In genomic region chr12:24560192-24560591, GRCh38 we compare ENCODE assay signal across 15 cellular contexts.
A peak's percentile ranks its signal among the peaks of the same experiment; 100 is the strongest.
DNase-seq lines count a peak whose midpoint lies in the region; ATAC-seq and TF ChIP-seq lines count a peak whose summit lies in the region.
"Had no signal": no experiment of that assay in that cellular context is flagged by ENCODE, and none has a peak within 500 bp of the region (broad histone marks: within the 10 kb centered on the region; RNA-seq: fewer than 3 reads in every experiment).

No MANE protein-coding gene starts in this region.

- H3K4me1 ChIP-seq in gastroesophageal sphincter (peaks cover 0 to 33% (median 6%) of the 10 kb centered on the region in 3 donors), prostate gland (replicated peaks) (no peaks in the 10 kb centered on the region)

- CTCF ChIA-PET in WTC11 (lab: Charles Lee): no interaction called here

- H3K27ac ChIP-seq in gastroesophageal sphincter (peak overlapping the region in 3 of 4 donors; percentile 83 to 89 (median 85)), prostate gland (no peak overlapping the region)

- ATAC-seq in WTC11 (no peak), gastroesophageal sphincter (no peak), GM18520 (IDR thresholded peaks at IDR 0.05; ENCODE audit: unreplicated experiment) (no peak)
- ATAC-seq: activated CD4-positive, alpha-beta T cell treated with anti-CD3 and anti-CD28 coated beads for 36 hours had no signal

- H3K4me3 ChIP-seq in gastroesophageal sphincter (no peak overlapping the region), prostate gland (no peak overlapping the region), lower leg skin (ENCODE audit: low read depth, poor library complexity, severe bottlenecking) (no peak overlapping the region)

- H3K27me3 Mint-ChIP-seq in WTC11 (ENCODE audit: low read depth) (peaks cover 35% of the 10 kb centered on the region), progenitor cell of endocrine pancreas (peaks cover 15% of the 10 kb centered on the region)

- no peak for TF ChIP-seq EP300 in gastroesophageal sphincter (IDR thresholded peaks at IDR 0.05)

- DNase-seq in EH (ENCODE audit: low read depth) (peak; percentile 8), WTC11 (ENCODE audit: low spot score) (no peak), progenitor cell of endocrine pancreas (ENCODE audit: low spot score, unreplicated experiment) (no peak), GM13976 (ENCODE audit: low spot score) (no peak), prostate gland (ENCODE audit: low spot score) (no peak), lower leg skin (ENCODE audit: low spot score in 2 of 2) (no peak)
- DNase-seq: activated CD4-positive, alpha-beta T cell treated with anti-CD3 and anti-CD28 coated beads for 36 hours; activated T-cell treated with anti-CD3 and anti-CD28 coated beads, Interleukin-2, amount 50 U/mL, for 1 hour; DMS153; NCI-H1092 treated with DMSO at 0.1 percent for 48 hours; NCI-H345; stimulated activated CD4-positive, alpha-beta T cell treated with anti-CD3 and anti-CD28 coated beads, Interleukin-12 subunit alpha, Interleukin-12 subunit beta, amount 100 ng/mL, for 4 hours; SW 1271 had no signal

- H3K4me3 Mint-ChIP-seq in WTC11 (peak overlapping the region; percentile 94; the same call in 1 of the 2 replicates), progenitor cell of endocrine pancreas (ENCODE audit: low read depth) (peak overlapping the region; percentile 95)
- H3K4me3 Mint-ChIP-seq: activated CD4-positive, alpha-beta T cell treated with anti-CD3 and anti-CD28 coated beads for 36 hours had no signal

- in situ Hi-C loops in GM13976 (cut with MboI; ENCODE audit: low sequenced_read_pairs, unreplicated experiment): no loop called here

- H3K4me1 Mint-ChIP-seq in WTC11 (peaks cover 51% of the 10 kb centered on the region), progenitor cell of endocrine pancreas (ENCODE audit: low read depth) (peaks cover 29% of the 10 kb centered on the region)

- H3K9me3 ChIP-seq in gastroesophageal sphincter (no peaks in the 10 kb centered on the region), prostate gland (no peaks in the 10 kb centered on the region)

- H3K27ac Mint-ChIP-seq in WTC11: no peak overlapping the region
- no peak overlapping the region for H3K27ac Mint-ChIP-seq in progenitor cell of endocrine pancreas
- H3K27ac Mint-ChIP-seq: activated CD4-positive, alpha-beta T cell treated with anti-CD3 and anti-CD28 coated beads for 36 hours had no signal

- no peaks in the 10 kb centered on the region for H3K36me3 ChIP-seq in gastroesophageal sphincter
- no peaks in the 10 kb centered on the region for H3K36me3 ChIP-seq in prostate gland

- H3K36me3 Mint-ChIP-seq in WTC11 (no peaks in the 10 kb centered on the region), progenitor cell of endocrine pancreas (ENCODE audit: insufficient read depth) (no peaks in the 10 kb centered on the region)

- TF ChIP-seq POLR2A in gastroesophageal sphincter (IDR thresholded peaks at IDR 0.05): no peak
- TF ChIP-seq POLR2A in prostate gland (IDR thresholded peaks at IDR 0.05): no peak
- TF ChIP-seq POLR2A in lower leg skin (IDR thresholded peaks at IDR 0.05): no peak

- POLR2A ChIA-PET in WTC11 (lab: Charles Lee): no interaction called here

- H3K9me3 Mint-ChIP-seq in WTC11 (no peaks in the 10 kb centered on the region), progenitor cell of endocrine pancreas (ENCODE audit: low read depth) (peaks cover 3% of the 10 kb centered on the region)

- TF ChIP-seq CTCF in WTC11 (IDR thresholded peaks at IDR 0.05) (no peak), gastroesophageal sphincter (IDR thresholded peaks at IDR 0.05) (no peak), progenitor cell of endocrine pancreas (IDR thresholded peaks at IDR 0.05; ENCODE audit: unreplicated experiment) (no peak), GM13976 (IDR thresholded peaks at IDR 0.05; ENCODE audit: borderline replicate concordance, control extremely low read depth, extremely low read depth, insufficient read depth, missing control alignments) (no peak), prostate gland (IDR thresholded peaks at IDR 0.05) (no peak), lower leg skin (IDR thresholded peaks at IDR 0.05) (no peak)

- H3K27me3 ChIP-seq in gastroesophageal sphincter: no peaks in the 10 kb centered on the region
- H3K27me3 ChIP-seq in prostate gland (replicated peaks; ENCODE audit: insufficient read depth): no peaks in the 10 kb centered on the region

- intact Hi-C loops in prostate gland (cut with DNase I) (no loop called here), lower leg skin (cut with DNase I; ENCODE audit: low total_unique reads) (no loop called here)

TF ChIP-seq in WTC11, 78 proteins besides CTCF, POLR2A, EP300 and RAD21 (continues in another document):
- TF ChIP-seq HMGXB4 (CRISPR knock-in tag; IDR thresholded peaks at IDR 0.05): no peak
- TF ChIP-seq EMX1 (CRISPR knock-in tag; IDR thresholded peaks at IDR 0.05): no peak
- TF ChIP-seq PREB (CRISPR knock-in tag; IDR thresholded peaks at IDR 0.05; ENCODE audit: borderline replicate concordance): no peak
- TF ChIP-seq CREM (CRISPR knock-in tag; IDR thresholded peaks at IDR 0.05): no peak
- no peak for TF ChIP-seq HMGA2 (CRISPR knock-in tag; IDR thresholded peaks at IDR 0.05)
- no peak for TF ChIP-seq ETV6 (CRISPR knock-in tag; IDR thresholded peaks at IDR 0.05)
- TF ChIP-seq PRRX2 (CRISPR knock-in tag; IDR thresholded peaks at IDR 0.05): no peak
- no peak for TF ChIP-seq TEAD1 (CRISPR knock-in tag; IDR thresholded peaks at IDR 0.05)
- no peak for TF ChIP-seq FOXP1 (CRISPR knock-in tag; IDR thresholded peaks at IDR 0.05; ENCODE audit: borderline replicate concordance)
- no peak for TF ChIP-seq PRDM15 (CRISPR knock-in tag; IDR thresholded peaks at IDR 0.05)
- no peak for TF ChIP-seq TEAD4 (CRISPR knock-in tag; IDR thresholded peaks at IDR 0.05)
- no peak for TF ChIP-seq E2F1 (CRISPR knock-in tag; IDR thresholded peaks at IDR 0.05)
- no peak for TF ChIP-seq CREB1 (CRISPR knock-in tag; IDR thresholded peaks at IDR 0.05)

Comparison
In these comparisons a context has a peak if more than half of its experiments do, and no peak if none do; other contexts are left out.
1. H3K27ac ChIP-seq: peak in gastroesophageal sphincter (3 of 4); none in prostate gland (0 of 2).